ENCODE assay signal across 1 cellular context in genomic region chr12:75666126-75666979, GRCh38.
TF ChIP-seq lines count a peak whose summit lies in the region.

No MANE protein-coding gene starts in this region.

TF ChIP-seq in HepG2, 621 proteins besides CTCF, POLR2A, EP300 and RAD21 (continued from another document and continues in another):
- TF ChIP-seq MXD1 (CRISPR knock-in tag; IDR thresholded peaks at IDR 0.05) (no peak), AKNA (CRISPR knock-in tag; IDR thresholded peaks at IDR 0.05; ENCODE audit: borderline replicate concordance) (no peak; the same call in 1 of the 2 replicates), HOMEZ (CRISPR knock-in tag; IDR thresholded peaks at IDR 0.05; ENCODE audit: low read depth) (peak; percentile 53; the same call in 1 of the 2 replicates), MNT (IDR thresholded peaks at IDR 0.05) (no peak; the same call in 1 of the 2 replicates), BORCS8-MEF2B (CRISPR knock-in tag; IDR thresholded peaks at IDR 0.05) (no peak), ZFP91 (CRISPR knock-in tag; IDR thresholded peaks at IDR 0.05; ENCODE audit: borderline replicate concordance) (no peak), FOXP1 (IDR thresholded peaks at IDR 0.05) (peak; percentile 89), FOXP1 (CRISPR knock-in tag; IDR thresholded peaks at IDR 0.05) (peak; percentile 88), ZFP36L2 (CRISPR knock-in tag; IDR thresholded peaks at IDR 0.05) (no peak), ZBTB39 (CRISPR knock-in tag; IDR thresholded peaks at IDR 0.05) (no peak), PREB (CRISPR knock-in tag; IDR thresholded peaks at IDR 0.05) (no peak), ZNF383 (CRISPR knock-in tag; IDR thresholded peaks at IDR 0.05; ENCODE audit: borderline replicate concordance) (no peak), ZFY (CRISPR knock-in tag; IDR thresholded peaks at IDR 0.05) (peak; percentile 64), ZNF496 (CRISPR knock-in tag; IDR thresholded peaks at IDR 0.05; ENCODE audit: insufficient replicate concordance) (no peak), HNRNPLL (IDR thresholded peaks at IDR 0.05; ENCODE audit: low read depth, low read length, poor library complexity, severe bottlenecking) (no peak), TFAP4 (IDR thresholded peaks at IDR 0.05; ENCODE audit: borderline replicate concordance, low read depth) (peak; percentile 22; the same call in 1 of the 2 replicates), NONO (IDR thresholded peaks at IDR 0.05) (no peak), NONO (CRISPR knock-in tag; conservative IDR thresholded peaks at IDR 0.05) (no peak; the same call in 1 of the 2 replicates), ELF4 (CRISPR knock-in tag; IDR thresholded peaks at IDR 0.05; ENCODE audit: borderline replicate concordance) (peak; percentile 7; the same call in 1 of the 2 replicates), SALL1 (CRISPR knock-in tag; IDR thresholded peaks at IDR 0.05) (peak; percentile 93), ZNF740 (CRISPR knock-in tag; IDR thresholded peaks at IDR 0.05) (no peak), MAF1 (CRISPR knock-in tag; IDR thresholded peaks at IDR 0.05; ENCODE audit: borderline replicate concordance) (no peak), ESRRA (CRISPR knock-in tag; IDR thresholded peaks at IDR 0.05; ENCODE audit: low read depth) (peak; percentile 60; the same call in 1 of the 2 replicates), ZNF354B (CRISPR knock-in tag; IDR thresholded peaks at IDR 0.05) (no peak), SP1 (IDR thresholded peaks at IDR 0.05) (no peak), SP1 (CRISPR knock-in tag; IDR thresholded peaks at IDR 0.05) (no peak), SRSF1 (optimal IDR thresholded peaks at IDR 0.05; ENCODE audit: low read depth, low read length) (no peak), PBX3 (CRISPR knock-in tag; IDR thresholded peaks at IDR 0.05; ENCODE audit: borderline replicate concordance) (no peak), ZC3H4 (CRISPR knock-in tag; IDR thresholded peaks at IDR 0.05; ENCODE audit: borderline replicate concordance) (no peak), FOXO1 (CRISPR knock-in tag; IDR thresholded peaks at IDR 0.05) (peak; percentile 87), HMG20A (CRISPR knock-in tag; IDR thresholded peaks at IDR 0.05; ENCODE audit: borderline replicate concordance) (peak; percentile 96), ZNF333 (CRISPR knock-in tag; IDR thresholded peaks at IDR 0.05; ENCODE audit: borderline replicate concordance) (no peak), KMT2A (CRISPR knock-in tag; IDR thresholded peaks at IDR 0.05) (no peak), ZNF746 (CRISPR knock-in tag; IDR thresholded peaks at IDR 0.05) (no peak), TRAFD1 (CRISPR knock-in tag; IDR thresholded peaks at IDR 0.05; ENCODE audit: borderline replicate concordance) (no peak)
